In genomic region chr3:83035704-83036010, GRCh38 we compare ENCODE assay signal across 21 cellular contexts.
"Had no signal": no experiment of that assay in that cellular context is flagged by ENCODE, and none has a peak within 500 bp of the region (broad histone marks: within the 10 kb centered on the region; RNA-seq: fewer than 3 reads in every experiment).

No MANE protein-coding gene starts in this region.

- H3K79me2 ChIP-seq: parathyroid adenoma had no signal

- H3K9me3 ChIP-seq: colonic mucosa, esophagus squamous epithelium, gastroesophageal sphincter, psoas muscle, right lobe of liver, tibial artery, upper lobe of left lung, vagina had no signal

- H3K27ac ChIP-seq: colonic mucosa, esophagus squamous epithelium, gastroesophageal sphincter, neural progenitor cell, parathyroid adenoma, psoas muscle, right lobe of liver, tibial artery, upper lobe of left lung, vagina had no signal

- H3K36me3 ChIP-seq: colonic mucosa, esophagus squamous epithelium, gastroesophageal sphincter, neural progenitor cell, right lobe of liver, tibial artery, upper lobe of left lung, vagina had no signal

- H2AFZ ChIP-seq: neural progenitor cell, parathyroid adenoma had no signal

- H3K27me3 ChIP-seq: colonic mucosa, esophagus squamous epithelium, gastroesophageal sphincter, neural progenitor cell, right lobe of liver, tibial artery, upper lobe of left lung, vagina had no signal

- DNase-seq: colonic mucosa; dermis blood vessel endothelial cell; esophagus squamous epithelium; foreskin fibroblast; glutamatergic neuron; islet precursor cell; natural killer cell; occipital lobe; retina; right lobe of liver; stimulated activated CD4-positive, alpha-beta T cell treated with anti-CD3 and anti-CD28 coated beads, Interleukin-2, amount 100 ng/mL, for 24 hours; stimulated activated CD4-positive, alpha-beta T cell treated with anti-CD3 and anti-CD28 coated beads, Interleukin-4, amount 100 ng/mL, for 4 hours; stimulated activated naive CD4-positive, alpha-beta T cell treated with Interleukin-2 at 50 U/mL for 16 hours had no signal

- ATAC-seq: gastroesophageal sphincter, left lobe of liver, natural killer cell, psoas muscle had no signal

- H3K4me2 ChIP-seq: neural progenitor cell had no signal

- H3K9ac ChIP-seq: neural progenitor cell, parathyroid adenoma had no signal

- H3K4me3 ChIP-seq: colonic mucosa, esophagus squamous epithelium, gastroesophageal sphincter, neural progenitor cell, psoas muscle, right lobe of liver, tibial artery, upper lobe of left lung, vagina had no signal

- H3K4me1 ChIP-seq: colonic mucosa, esophagus squamous epithelium, gastroesophageal sphincter, parathyroid adenoma, psoas muscle, right lobe of liver, upper lobe of left lung, vagina had no signal
